1 cellular context compared by ENCODE assay signal in genomic region chr12:6752931-6753771, GRCh38.
A peak's percentile ranks its signal among the peaks of the same experiment; 100 is the strongest.
TF ChIP-seq lines count a peak whose summit lies in the region.

TSS of gene MLF2 (minus strand) at chr12:6753141. CDS start at chr12:6752334, 807 bp downstream.

TF ChIP-seq in K562, 482 proteins besides CTCF, POLR2A, EP300 and RAD21 (continued from another document and continues in another):
- no peak for TF ChIP-seq ZNF253 (CRISPR knock-in tag; conservative IDR thresholded peaks at IDR 0.05)
- TF ChIP-seq ZNF717 (CRISPR knock-in tag; IDR thresholded peaks at IDR 0.05): no peak
- TF ChIP-seq, protein P1, sequence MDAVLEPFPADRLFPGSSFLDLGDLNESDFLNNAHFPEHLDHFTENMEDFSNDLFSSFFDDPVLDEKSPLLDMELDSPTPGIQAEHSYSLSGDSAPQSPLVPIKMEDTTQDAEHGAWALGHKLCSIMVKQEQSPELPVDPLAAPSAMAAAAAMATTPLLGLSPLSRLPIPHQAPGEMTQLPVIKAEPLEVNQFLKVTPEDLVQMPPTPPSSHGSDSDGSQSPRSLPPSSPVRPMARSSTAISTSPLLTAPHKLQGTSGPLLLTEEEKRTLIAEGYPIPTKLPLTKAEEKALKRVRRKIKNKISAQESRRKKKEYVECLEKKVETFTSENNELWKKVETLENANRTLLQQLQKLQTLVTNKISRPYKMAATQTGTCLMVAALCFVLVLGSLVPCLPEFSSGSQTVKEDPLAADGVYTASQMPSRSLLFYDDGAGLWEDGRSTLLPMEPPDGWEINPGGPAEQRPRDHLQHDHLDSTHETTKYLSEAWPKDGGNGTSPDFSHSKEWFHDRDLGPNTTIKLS (IDR thresholded peaks at IDR 0.05; ENCODE audit: borderline replicate concordance, low read depth): peak; percentile 44; the same call in 1 of the 2 replicates
- TF ChIP-seq CREB1 (IDR thresholded peaks at IDR 0.05): peak; percentile 63
- TF ChIP-seq CREB1 (CRISPR knock-in tag; IDR thresholded peaks at IDR 0.05): peak; percentile 87
- no peak for TF ChIP-seq NR1H2 (CRISPR knock-in tag; IDR thresholded peaks at IDR 0.05)
- no peak for TF ChIP-seq MCM3 (IDR thresholded peaks at IDR 0.05)
- TF ChIP-seq, protein P2, sequence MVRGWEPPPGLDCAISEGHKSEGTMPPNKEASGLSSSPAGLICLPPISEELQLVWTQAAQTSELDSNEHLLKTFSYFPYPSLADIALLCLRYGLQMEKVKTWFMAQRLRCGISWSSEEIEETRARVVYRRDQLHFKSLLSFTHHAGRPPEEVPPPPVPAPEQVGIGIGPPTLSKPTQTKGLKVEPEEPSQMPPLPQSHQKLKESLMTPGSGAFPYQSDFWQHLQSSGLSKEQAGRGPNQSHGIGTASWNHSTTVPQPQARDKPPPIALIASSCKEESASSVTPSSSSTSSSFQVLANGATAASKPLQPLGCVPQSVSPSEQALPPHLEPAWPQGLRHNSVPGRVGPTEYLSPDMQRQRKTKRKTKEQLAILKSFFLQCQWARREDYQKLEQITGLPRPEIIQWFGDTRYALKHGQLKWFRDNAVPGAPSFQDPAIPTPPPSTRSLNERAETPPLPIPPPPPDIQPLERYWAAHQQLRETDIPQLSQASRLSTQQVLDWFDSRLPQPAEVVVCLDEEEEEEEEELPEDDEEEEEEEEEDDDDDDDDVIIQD (CRISPR knock-in tag; IDR thresholded peaks at IDR 0.05): no peak
- TF ChIP-seq HDAC1 (IDR thresholded peaks at IDR 0.05): peak in 1 of 2 experiments; percentile 46; a peak in 2 of 4 replicates
- TF ChIP-seq PRDM10 (IDR thresholded peaks at IDR 0.05; ENCODE audit: partially characterized antibody): peak; percentile 64
- TF ChIP-seq YY1 (IDR thresholded peaks at IDR 0.05; ENCODE audit: borderline replicate concordance in 1 of 3, control insufficient read depth in 1 of 3, extremely low read depth in 1 of 3, insufficient read depth in 3 of 3, insufficient read length in 1 of 3, insufficient replicate concordance in 2 of 3, low read depth in 1 of 3, low read length in 2 of 3): peak in 2 of 3 experiments; percentile 13 to 65
- TF ChIP-seq ATF7 (IDR thresholded peaks at IDR 0.05): peak; percentile 97
- TF ChIP-seq BDP1 (IDR thresholded peaks at IDR 0.05; ENCODE audit: insufficient read depth, insufficient read length): no peak
- TF ChIP-seq ZC3H8 (IDR thresholded peaks at IDR 0.05): no peak
- TF ChIP-seq POU5F1 (IDR thresholded peaks at IDR 0.05; ENCODE audit: borderline replicate concordance, low read depth, low read length, partially characterized antibody): no peak
- TF ChIP-seq KLF10 (CRISPR knock-in tag; IDR thresholded peaks at IDR 0.05): no peak
- TF ChIP-seq GABPA (tag; conservative IDR thresholded peaks at IDR 0.05; ENCODE audit: low read depth): peak; percentile 93
- TF ChIP-seq, protein P3, sequence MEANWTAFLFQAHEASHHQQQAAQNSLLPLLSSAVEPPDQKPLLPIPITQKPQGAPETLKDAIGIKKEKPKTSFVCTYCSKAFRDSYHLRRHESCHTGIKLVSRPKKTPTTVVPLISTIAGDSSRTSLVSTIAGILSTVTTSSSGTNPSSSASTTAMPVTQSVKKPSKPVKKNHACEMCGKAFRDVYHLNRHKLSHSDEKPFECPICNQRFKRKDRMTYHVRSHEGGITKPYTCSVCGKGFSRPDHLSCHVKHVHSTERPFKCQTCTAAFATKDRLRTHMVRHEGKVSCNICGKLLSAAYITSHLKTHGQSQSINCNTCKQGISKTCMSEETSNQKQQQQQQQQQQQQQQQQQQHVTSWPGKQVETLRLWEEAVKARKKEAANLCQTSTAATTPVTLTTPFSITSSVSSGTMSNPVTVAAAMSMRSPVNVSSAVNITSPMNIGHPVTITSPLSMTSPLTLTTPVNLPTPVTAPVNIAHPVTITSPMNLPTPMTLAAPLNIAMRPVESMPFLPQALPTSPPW (CRISPR knock-in tag; IDR thresholded peaks at IDR 0.05): peak; percentile 85
- TF ChIP-seq XRCC3 (IDR thresholded peaks at IDR 0.05): no peak
- no peak for TF ChIP-seq TCF15 (CRISPR knock-in tag; IDR thresholded peaks at IDR 0.05)
- no peak for TF ChIP-seq TFE3 (CRISPR knock-in tag; IDR thresholded peaks at IDR 0.05)
- TF ChIP-seq ZNF3 (CRISPR knock-in tag; IDR thresholded peaks at IDR 0.05): no peak
- TF ChIP-seq GATAD2B (IDR thresholded peaks at IDR 0.05; ENCODE audit: borderline replicate concordance): no peak
- TF ChIP-seq MTA2 (IDR thresholded peaks at IDR 0.05; ENCODE audit: low read depth): no peak
- TF ChIP-seq, protein P4, sequence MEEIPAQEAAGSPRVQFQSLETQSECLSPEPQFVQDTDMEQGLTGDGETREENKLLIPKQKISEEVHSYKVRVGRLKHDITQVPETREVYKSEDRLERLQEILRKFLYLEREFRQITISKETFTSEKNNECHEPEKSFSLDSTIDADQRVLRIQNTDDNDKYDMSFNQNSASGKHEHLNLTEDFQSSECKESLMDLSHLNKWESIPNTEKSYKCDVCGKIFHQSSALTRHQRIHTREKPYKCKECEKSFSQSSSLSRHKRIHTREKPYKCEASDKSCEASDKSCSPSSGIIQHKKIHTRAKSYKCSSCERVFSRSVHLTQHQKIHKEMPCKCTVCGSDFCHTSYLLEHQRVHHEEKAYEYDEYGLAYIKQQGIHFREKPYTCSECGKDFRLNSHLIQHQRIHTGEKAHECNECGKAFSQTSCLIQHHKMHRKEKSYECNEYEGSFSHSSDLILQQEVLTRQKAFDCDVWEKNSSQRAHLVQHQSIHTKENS (CRISPR knock-in tag; IDR thresholded peaks at IDR 0.05): no peak
- no peak for TF ChIP-seq SMC3 (conservative IDR thresholded peaks at IDR 0.05; ENCODE audit: insufficient read depth, low read depth, low read length)
- no peak for TF ChIP-seq ZBTB7A (IDR thresholded peaks at IDR 0.05; ENCODE audit: borderline replicate concordance, control insufficient read depth, low read depth, low read length)
- TF ChIP-seq UBTF (IDR thresholded peaks at IDR 0.05; ENCODE audit: borderline replicate concordance in 1 of 2, low read depth in 2 of 2, low read length in 2 of 2): 0 out of 4 replicates have a peak, but pooled peaks have one; percentile 49
- TF ChIP-seq HOXB6 (CRISPR knock-in tag; IDR thresholded peaks at IDR 0.05; ENCODE audit: borderline replicate concordance): no peak
- TF ChIP-seq IFI16 (CRISPR knock-in tag; IDR thresholded peaks at IDR 0.05): no peak
- no peak for TF ChIP-seq XRCC5 (IDR thresholded peaks at IDR 0.05; ENCODE audit: low read depth, low read length)
- no peak for TF ChIP-seq FOXK2 (conservative IDR thresholded peaks at IDR 0.05 in 1 of 2, IDR thresholded peaks at IDR 0.05 in 1 of 2; ENCODE audit: low read depth in 2 of 2)
- no peak for TF ChIP-seq ZFP1 (CRISPR knock-in tag; IDR thresholded peaks at IDR 0.05)
- no peak for TF ChIP-seq SP2 (IDR thresholded peaks at IDR 0.05; ENCODE audit: extremely low read depth, low read depth, low read length, poor library complexity, severe bottlenecking)
- TF ChIP-seq CAMTA2 (CRISPR knock-in tag; conservative IDR thresholded peaks at IDR 0.05): no peak
- TF ChIP-seq, protein P5, sequence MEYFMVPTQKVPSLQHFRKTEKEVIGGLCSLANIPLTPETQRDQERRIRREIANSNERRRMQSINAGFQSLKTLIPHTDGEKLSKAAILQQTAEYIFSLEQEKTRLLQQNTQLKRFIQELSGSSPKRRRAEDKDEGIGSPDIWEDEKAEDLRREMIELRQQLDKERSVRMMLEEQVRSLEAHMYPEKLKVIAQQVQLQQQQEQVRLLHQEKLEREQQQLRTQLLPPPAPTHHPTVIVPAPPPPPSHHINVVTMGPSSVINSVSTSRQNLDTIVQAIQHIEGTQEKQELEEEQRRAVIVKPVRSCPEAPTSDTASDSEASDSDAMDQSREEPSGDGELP (CRISPR knock-in tag; IDR thresholded peaks at IDR 0.05; ENCODE audit: borderline replicate concordance): peak; percentile 58; the same call in 1 of the 2 replicates
- TF ChIP-seq MYBL2 (IDR thresholded peaks at IDR 0.05; ENCODE audit: low read depth): no peak
- no peak for TF ChIP-seq MYBL2 (CRISPR knock-in tag; IDR thresholded peaks at IDR 0.05; ENCODE audit: borderline replicate concordance)
- no peak for TF ChIP-seq ZNF23 (CRISPR knock-in tag; IDR thresholded peaks at IDR 0.05)
- peak; percentile 93 for TF ChIP-seq GABPB1 (CRISPR knock-in tag; IDR thresholded peaks at IDR 0.05)
- no peak for TF ChIP-seq ZNF561 (CRISPR knock-in tag; conservative IDR thresholded peaks at IDR 0.05)
- no peak for TF ChIP-seq AFF4 (CRISPR knock-in tag; IDR thresholded peaks at IDR 0.05)
- TF ChIP-seq ZNF780A (CRISPR knock-in tag; IDR thresholded peaks at IDR 0.05): no peak
- TF ChIP-seq TEAD4 (IDR thresholded peaks at IDR 0.05; ENCODE audit: low read length): no peak; the same call in 1 of the 2 replicates
- TF ChIP-seq TEAD4 (CRISPR knock-in tag; IDR thresholded peaks at IDR 0.05; ENCODE audit: borderline replicate concordance): no peak
